Comparison of ENCODE assay signal across 15 cellular contexts in the genomic region with DNA sequence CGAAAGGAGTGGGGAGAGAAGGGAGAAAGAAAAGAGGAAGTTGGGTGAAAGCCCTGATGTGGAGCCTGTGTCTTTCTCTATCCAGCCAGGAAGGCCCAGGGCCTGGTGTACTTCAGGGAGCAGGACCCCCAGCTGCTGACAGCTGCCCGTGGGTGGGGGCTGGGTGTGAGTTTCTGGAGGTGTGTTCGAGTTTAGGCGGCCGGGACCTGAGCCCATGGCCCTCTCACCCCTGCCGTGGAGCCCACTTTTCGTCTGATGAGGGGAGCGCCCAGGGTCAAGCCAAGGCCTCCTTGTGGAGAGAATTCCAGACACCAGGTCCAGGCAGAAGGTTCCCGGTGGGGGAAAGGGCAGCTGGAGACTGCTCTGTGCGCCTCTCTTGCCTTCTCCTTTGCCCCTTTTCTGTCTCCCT. TPM values are rescaled to one million over a fixed set of nuclear protein-coding genes. Genes with fewer than 3 reads are reported as not detected.
DNase-seq lines count a peak whose midpoint lies in the region; ATAC-seq and TF ChIP-seq lines count a peak whose summit lies in the region.
"Had no signal": no experiment of that assay in that cellular context is flagged by ENCODE, and none has a peak within 500 bp of the region (broad histone marks: within the 10 kb centered on the region; RNA-seq: fewer than 3 reads in every experiment).

No MANE protein-coding gene starts in this region.

- TF ChIP-seq RAD21 in neural cell (conservative IDR thresholded peaks at IDR 0.05) = no peak

- intact Hi-C loops in lower lobe of right lung (cut with DNase I) = no loop called here

- H3K4me1 Mint-ChIP-seq in activated T-helper 17 cell treated with anti-CD3 and anti-CD28 coated beads, Interleukin-2, amount 50 U/mL, for 72 hours = peaks cover 12% of the 10 kb centered on the region

- H3K9me3 ChIP-seq in HUES64 (ENCODE audit: insufficient read depth, low read depth, low read length) (no peaks in the 10 kb centered on the region), neural cell (ENCODE audit: low read length) (no peaks in the 10 kb centered on the region), lower lobe of right lung (no peaks in the 10 kb centered on the region)

- peaks cover 2% of the 10 kb centered on the region for H3F3A ChIP-seq in neural cell (ENCODE audit: insufficient read depth, low read length, poor library complexity, severe bottlenecking)

- no peak overlapping the region for H3K27ac Mint-ChIP-seq in activated T-helper 17 cell treated with anti-CD3 and anti-CD28 coated beads, Interleukin-2, amount 50 U/mL, for 72 hours

- peak overlapping the region; percentile 52 for H3K4me3 ChIP-seq in HUES64 (ENCODE audit: low read length)
- peak overlapping the region; percentile 84 for H3K4me3 ChIP-seq in neural cell (ENCODE audit: low read length)
- no peak overlapping the region for H3K4me3 ChIP-seq in lower lobe of right lung

- H3K4me1 ChIP-seq in HUES64 (ENCODE audit: insufficient read depth, low read length) (peaks cover 38% of the 10 kb centered on the region), lower lobe of right lung (peaks cover 31% of the 10 kb centered on the region)

- TF ChIP-seq CTCF in neural cell (IDR thresholded peaks at IDR 0.05; ENCODE audit: poor library complexity, severe bottlenecking) (no peak), lower lobe of right lung (IDR thresholded peaks at IDR 0.05) (no peak)

- no peak overlapping the region for H2AFZ ChIP-seq in neural cell (ENCODE audit: low read depth, low read length)

- WGBS in HUES64 = 3% methylated on average over 10 of the region's 10 CpGs

- peaks cover 100% of the 10 kb centered on the region for H3K27me3 ChIP-seq in HUES64 (ENCODE audit: insufficient read depth, low read length)
- H3K27me3 ChIP-seq in neural cell (ENCODE audit: insufficient read depth, low read depth, low read length) = peaks cover 66% of the 10 kb centered on the region
- peaks cover 95% of the 10 kb centered on the region for H3K27me3 ChIP-seq in lower lobe of right lung (ENCODE audit: low read depth)

- H3K9me3 Mint-ChIP-seq in activated T-helper 17 cell treated with anti-CD3 and anti-CD28 coated beads, Interleukin-2, amount 50 U/mL, for 72 hours = no peaks in the 10 kb centered on the region

- peak overlapping the region; percentile 73 for H3K4me3 Mint-ChIP-seq in activated T-helper 17 cell treated with anti-CD3 and anti-CD28 coated beads, Interleukin-2, amount 50 U/mL, for 72 hours

- DNase-seq in GF-D8 (lab: John Stamatoyannopoulos, UW) (peak; percentile 44), NCI-H1048 (lab: John Stamatoyannopoulos, UW) (no peak), lower lobe of right lung (no peak), NCI-H2081 treated with DMSO at 0.1 percent for 48 hours (lab: John Stamatoyannopoulos, UW) (no peak)
- DNase-seq: brain microvascular endothelial cell; hippocampal formation; stimulated activated CD4-positive, alpha-beta T cell treated with anti-CD3 and anti-CD28 coated beads, Interleukin-4, amount 100 ng/mL, for 1 hour had no signal

- no peaks in the 10 kb centered on the region for H3K36me3 Mint-ChIP-seq in activated T-helper 17 cell treated with anti-CD3 and anti-CD28 coated beads, Interleukin-2, amount 50 U/mL, for 72 hours (ENCODE audit: low read depth)

- H3K27me3 Mint-ChIP-seq in activated T-helper 17 cell treated with anti-CD3 and anti-CD28 coated beads, Interleukin-2, amount 50 U/mL, for 72 hours = peaks cover 71% of the 10 kb centered on the region

- H3K79me2 ChIP-seq in neural cell (replicated peaks; ENCODE audit: insufficient read depth, low read length) = peaks cover 87% of the 10 kb centered on the region

- H3K9me2 ChIP-seq in neural cell (ENCODE audit: insufficient read depth, low read length) = no peaks in the 10 kb centered on the region

- no peak for TF ChIP-seq EP300 in neural cell (conservative IDR thresholded peaks at IDR 0.05; ENCODE audit: poor library complexity, severe bottlenecking)

- H3K4me2 ChIP-seq in neural cell (ENCODE audit: low read length) = peak overlapping the region; percentile 73

- no peak overlapping the region for H3K27ac ChIP-seq in HUES64 (ENCODE audit: low read depth, low read length)
- H3K27ac ChIP-seq in neural cell (ENCODE audit: low read length) = peak overlapping the region; percentile 83
- no peak overlapping the region for H3K27ac ChIP-seq in lower lobe of right lung
- H3K27ac ChIP-seq: brain microvascular endothelial cell, epithelial cell of prostate, HL-60, VCaP had no signal

- H4K20me1 ChIP-seq in neural cell (ENCODE audit: insufficient read depth) = no peaks in the 10 kb centered on the region

- ATAC-seq in activated T-helper 17 cell treated with anti-CD3 and anti-CD28 coated beads, Interleukin-2, amount 50 U/mL, for 72 hours (replicated peaks) = no peak
- no peak for ATAC-seq in lower lobe of right lung

- H3K9ac ChIP-seq in HUES64 (ENCODE audit: low read depth, low read length) (peak overlapping the region; percentile 54; the same call in 1 of the 2 replicates), neural cell (ENCODE audit: low read length) (peak overlapping the region; percentile 80)

- H3K36me3 ChIP-seq in HUES64 (ENCODE audit: insufficient read depth, low read length) (peaks cover 5% of the 10 kb centered on the region; the same call in 1 of the 2 replicates), neural cell (ENCODE audit: insufficient read depth, low read length) (no peaks in the 10 kb centered on the region), lower lobe of right lung (no peaks in the 10 kb centered on the region)
- H3K36me3 ChIP-seq: brain microvascular endothelial cell had no signal

TF ChIP-seq in neural cell, 6 proteins besides CTCF, POLR2A, EP300 and RAD21:
- TF ChIP-seq, protein P1, sequence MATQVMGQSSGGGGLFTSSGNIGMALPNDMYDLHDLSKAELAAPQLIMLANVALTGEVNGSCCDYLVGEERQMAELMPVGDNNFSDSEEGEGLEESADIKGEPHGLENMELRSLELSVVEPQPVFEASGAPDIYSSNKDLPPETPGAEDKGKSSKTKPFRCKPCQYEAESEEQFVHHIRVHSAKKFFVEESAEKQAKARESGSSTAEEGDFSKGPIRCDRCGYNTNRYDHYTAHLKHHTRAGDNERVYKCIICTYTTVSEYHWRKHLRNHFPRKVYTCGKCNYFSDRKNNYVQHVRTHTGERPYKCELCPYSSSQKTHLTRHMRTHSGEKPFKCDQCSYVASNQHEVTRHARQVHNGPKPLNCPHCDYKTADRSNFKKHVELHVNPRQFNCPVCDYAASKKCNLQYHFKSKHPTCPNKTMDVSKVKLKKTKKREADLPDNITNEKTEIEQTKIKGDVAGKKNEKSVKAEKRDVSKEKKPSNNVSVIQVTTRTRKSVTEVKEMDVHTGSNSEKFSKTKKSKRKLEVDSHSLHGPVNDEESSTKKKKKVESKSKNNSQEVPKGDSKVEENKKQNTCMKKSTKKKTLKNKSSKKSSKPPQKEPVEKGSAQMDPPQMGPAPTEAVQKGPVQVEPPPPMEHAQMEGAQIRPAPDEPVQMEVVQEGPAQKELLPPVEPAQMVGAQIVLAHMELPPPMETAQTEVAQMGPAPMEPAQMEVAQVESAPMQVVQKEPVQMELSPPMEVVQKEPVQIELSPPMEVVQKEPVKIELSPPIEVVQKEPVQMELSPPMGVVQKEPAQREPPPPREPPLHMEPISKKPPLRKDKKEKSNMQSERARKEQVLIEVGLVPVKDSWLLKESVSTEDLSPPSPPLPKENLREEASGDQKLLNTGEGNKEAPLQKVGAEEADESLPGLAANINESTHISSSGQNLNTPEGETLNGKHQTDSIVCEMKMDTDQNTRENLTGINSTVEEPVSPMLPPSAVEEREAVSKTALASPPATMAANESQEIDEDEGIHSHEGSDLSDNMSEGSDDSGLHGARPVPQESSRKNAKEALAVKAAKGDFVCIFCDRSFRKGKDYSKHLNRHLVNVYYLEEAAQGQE (IDR thresholded peaks at IDR 0.05; ENCODE audit: borderline replicate concordance) = no peak
- TF ChIP-seq MXI1 (conservative IDR thresholded peaks at IDR 0.05; ENCODE audit: poor library complexity, severe bottlenecking) = no peak
- no peak for TF ChIP-seq EZH2 (IDR thresholded peaks at IDR 0.05; ENCODE audit: borderline replicate concordance, insufficient read depth, low read length, poor library complexity, severe bottlenecking)
- TF ChIP-seq TAF1 (IDR thresholded peaks at IDR 0.05; ENCODE audit: low read depth) = no peak
- TF ChIP-seq POLR2AphosphoS5 (IDR thresholded peaks at IDR 0.05) = no peak
- TF ChIP-seq SMC3 (conservative IDR thresholded peaks at IDR 0.05; ENCODE audit: poor library complexity) = no peak

RNA-seq across cellular contexts. Expression of gene SIX3, which starts 2.2 kb away (rescaled TPM):
- 0.25 TPM for polyA plus RNA-seq in HUES64 (2013, experiment 1 of 2)
- polyA plus RNA-seq in HUES64 (2013, experiment 2 of 2) = not detected
- not detected for total RNA-seq in activated T-helper 17 cell treated with anti-CD3 and anti-CD28 coated beads, Interleukin-2, amount 50 U/mL, for 72 hours
- polyA plus RNA-seq in neural cell = 8.7 and 9.8 TPM in 2 replicates
- polyA minus RNA-seq in neural cell = 11.2 and 13.8 TPM in 2 replicates
- total RNA-seq in lower lobe of right lung = not detected
- total RNA-seq: mesenteric fat pad, RPMI7951 had no signal
